Comparison of ENCODE assay signal across 13 cellular contexts in genomic region chr5:105475401-105475800, GRCh38.
DNase-seq lines count a peak whose midpoint lies in the region; ATAC-seq and TF ChIP-seq lines count a peak whose summit lies in the region.
"Had no signal": no experiment of that assay in that cellular context is flagged by ENCODE, and none has a peak within 500 bp of the region (broad histone marks: within the 10 kb centered on the region; RNA-seq: fewer than 3 reads in every experiment).

No MANE protein-coding gene starts in this region.

- POLR2A ChIA-PET in HEK293T (lab: Yijun Ruan, JAX): no interaction called here

- no peaks in the 10 kb centered on the region for H3K36me3 ChIP-seq in upper lobe of right lung

- no peak overlapping the region for H3K27ac ChIP-seq in upper lobe of right lung

- no peak for TF ChIP-seq CTCF in upper lobe of right lung (IDR thresholded peaks at IDR 0.05)

- intact Hi-C loops in upper lobe of right lung (cut with DNase I): no loop called here

- no peaks in the 10 kb centered on the region for H3K27me3 ChIP-seq in upper lobe of right lung

- H3K4me1 ChIP-seq in upper lobe of right lung: no peaks in the 10 kb centered on the region

- DNase-seq in NCI-H82 (lab: John Stamatoyannopoulos, UW): peak; percentile 13
- DNase-seq in NCI-H82 treated with DMSO at 0.1 percent for 48 hours (lab: John Stamatoyannopoulos, UW; ENCODE audit: unreplicated experiment): no peak
- peak; percentile 9 for DNase-seq in HEK293T (ENCODE audit: extremely low spot score)
- DNase-seq in NCI-H345 treated with DMSO at 0.1 percent for 48 hours (lab: John Stamatoyannopoulos, UW; ENCODE audit: unreplicated experiment): peak; percentile 45
- no peak for DNase-seq in upper lobe of right lung
- DNase-seq in NCI-H524 treated with DMSO at 0.1 percent for 48 hours (lab: John Stamatoyannopoulos, UW): no peak
- DNase-seq: CD8-positive, alpha-beta memory T cell; Kasumi-1; NCI-H146; NK-92 treated with Interleukin-12 subunit alpha and Interleukin-12 subunit beta, amount 100 ng/mL, for 24 hours; OCI-M1; RPMI8226 had no signal

- H3K9me3 ChIP-seq in upper lobe of right lung: no peaks in the 10 kb centered on the region

- no peak overlapping the region for H3K4me3 ChIP-seq in upper lobe of right lung

- ATAC-seq in upper lobe of right lung (peak; percentile 16), GM21390 (IDR thresholded peaks at IDR 0.05; ENCODE audit: unreplicated experiment) (no peak)

- CTCF ChIA-PET in HEK293T (lab: Yijun Ruan, JAX): no interaction called here

TF ChIP-seq in HEK293T, 16 proteins besides CTCF, POLR2A, EP300 and RAD21:
- TF ChIP-seq FOXA1 (IDR thresholded peaks at IDR 0.05) (no peak), ELF4 (IDR thresholded peaks at IDR 0.05) (no peak), NFRKB (IDR thresholded peaks at IDR 0.05) (no peak), FOXM1 (IDR thresholded peaks at IDR 0.05; ENCODE audit: borderline replicate concordance) (no peak), ARNT (IDR thresholded peaks at IDR 0.05) (no peak), CTBP1 (IDR thresholded peaks at IDR 0.05; ENCODE audit: borderline replicate concordance) (no peak), HDGF (IDR thresholded peaks at IDR 0.05; ENCODE audit: borderline replicate concordance) (no peak)

Comparison
In these comparisons a context has a peak if more than half of its experiments do, and no peak if none do; other contexts are left out.
1. DNase-seq: peak in NCI-H82 (single experiment), HEK293T (single experiment) and NCI-H345 treated with DMSO at 0.1 percent for 48 hours (single experiment); none in NCI-H82 treated with DMSO at 0.1 percent for 48 hours (single experiment), upper lobe of right lung (single experiment) and NCI-H524 treated with DMSO at 0.1 percent for 48 hours (single experiment).